In genomic region chr12:52903855-52904508, GRCh38 we compare ENCODE assay signal across 1 cellular context.
TF ChIP-seq lines count a peak whose summit lies in the region.

No MANE protein-coding gene starts in this region.

TF ChIP-seq in HepG2, 621 proteins besides CTCF, POLR2A, EP300 and RAD21 (continues in another document):
- TF ChIP-seq ZNF205 (CRISPR knock-in tag; IDR thresholded peaks at IDR 0.05): no peak
- TF ChIP-seq ZNF784 (CRISPR knock-in tag; IDR thresholded peaks at IDR 0.05; ENCODE audit: borderline replicate concordance): no peak
- TF ChIP-seq POGK (CRISPR knock-in tag; conservative IDR thresholded peaks at IDR 0.05): no peak
- peak; percentile 40; the same call in 1 of the 2 replicates for TF ChIP-seq AFF4 (CRISPR knock-in tag; IDR thresholded peaks at IDR 0.05)
- TF ChIP-seq SKI (IDR thresholded peaks at IDR 0.05; ENCODE audit: partially characterized antibody): peak; percentile 20
- TF ChIP-seq ZNF749 (CRISPR knock-in tag; IDR thresholded peaks at IDR 0.05; ENCODE audit: borderline replicate concordance): 0 out of 2 replicates have a peak, but pooled peaks have one; percentile 11
- no peak for TF ChIP-seq ATF7-NPFF (CRISPR knock-in tag; IDR thresholded peaks at IDR 0.05; ENCODE audit: low read depth)
- TF ChIP-seq GFI1 (CRISPR knock-in tag; IDR thresholded peaks at IDR 0.05; ENCODE audit: borderline replicate concordance): peak; percentile 22; the same call in 1 of the 2 replicates
- TF ChIP-seq, protein P1, sequence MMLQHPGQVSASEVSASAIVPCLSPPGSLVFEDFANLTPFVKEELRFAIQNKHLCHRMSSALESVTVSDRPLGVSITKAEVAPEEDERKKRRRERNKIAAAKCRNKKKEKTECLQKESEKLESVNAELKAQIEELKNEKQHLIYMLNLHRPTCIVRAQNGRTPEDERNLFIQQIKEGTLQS (CRISPR knock-in tag; IDR thresholded peaks at IDR 0.05): peak; percentile 98
- TF ChIP-seq ZNF263 (CRISPR knock-in tag; IDR thresholded peaks at IDR 0.05): 0 out of 2 replicates have a peak, but pooled peaks have one; percentile 3
- no peak for TF ChIP-seq XBP1 (CRISPR knock-in tag; IDR thresholded peaks at IDR 0.05)
- TF ChIP-seq SP1 (IDR thresholded peaks at IDR 0.05): no peak
- TF ChIP-seq SP1 (CRISPR knock-in tag; IDR thresholded peaks at IDR 0.05): peak; percentile 51; the same call in 1 of the 2 replicates
- 0 out of 2 replicates have a peak, but pooled peaks have one; percentile 50 for TF ChIP-seq BRCA1 (CRISPR knock-in tag; IDR thresholded peaks at IDR 0.05)
- peak; percentile 17; the same call in 1 of the 2 replicates for TF ChIP-seq ZNF580 (CRISPR knock-in tag; IDR thresholded peaks at IDR 0.05; ENCODE audit: borderline replicate concordance, low read depth)
- TF ChIP-seq ZSCAN29 (CRISPR knock-in tag; conservative IDR thresholded peaks at IDR 0.05): no peak
- TF ChIP-seq TBP (CRISPR knock-in tag; IDR thresholded peaks at IDR 0.05): no peak
- TF ChIP-seq NR2F1 (CRISPR knock-in tag; IDR thresholded peaks at IDR 0.05): peak; percentile 61 to 66; a peak in 3 of 4 replicates
- peak; percentile 77 for TF ChIP-seq ZFX (CRISPR knock-in tag; IDR thresholded peaks at IDR 0.05; ENCODE audit: low read depth)
- TF ChIP-seq ZNF17 (CRISPR knock-in tag; IDR thresholded peaks at IDR 0.05): 0 out of 2 replicates have a peak, but pooled peaks have one; percentile 51
- 0 out of 2 replicates have a peak, but pooled peaks have one; percentile 35 for TF ChIP-seq DRAP1 (CRISPR knock-in tag; IDR thresholded peaks at IDR 0.05)
- TF ChIP-seq, protein P2, sequence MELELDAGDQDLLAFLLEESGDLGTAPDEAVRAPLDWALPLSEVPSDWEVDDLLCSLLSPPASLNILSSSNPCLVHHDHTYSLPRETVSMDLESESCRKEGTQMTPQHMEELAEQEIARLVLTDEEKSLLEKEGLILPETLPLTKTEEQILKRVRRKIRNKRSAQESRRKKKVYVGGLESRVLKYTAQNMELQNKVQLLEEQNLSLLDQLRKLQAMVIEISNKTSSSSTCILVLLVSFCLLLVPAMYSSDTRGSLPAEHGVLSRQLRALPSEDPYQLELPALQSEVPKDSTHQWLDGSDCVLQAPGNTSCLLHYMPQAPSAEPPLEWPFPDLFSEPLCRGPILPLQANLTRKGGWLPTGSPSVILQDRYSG (CRISPR knock-in tag; IDR thresholded peaks at IDR 0.05): 0 out of 2 replicates have a peak, but pooled peaks have one; percentile 44
- no peak for TF ChIP-seq ZNF615 (CRISPR knock-in tag; IDR thresholded peaks at IDR 0.05; ENCODE audit: borderline replicate concordance)
- TF ChIP-seq RFXAP (CRISPR knock-in tag; IDR thresholded peaks at IDR 0.05; ENCODE audit: borderline replicate concordance): no peak
- TF ChIP-seq ZNF740 (CRISPR knock-in tag; IDR thresholded peaks at IDR 0.05): peak; percentile 65; the same call in 1 of the 2 replicates
- no peak for TF ChIP-seq ZNF274 (CRISPR knock-in tag; IDR thresholded peaks at IDR 0.05)
- no peak for TF ChIP-seq ZNF496 (CRISPR knock-in tag; IDR thresholded peaks at IDR 0.05; ENCODE audit: insufficient replicate concordance)
- TF ChIP-seq POLR2G (IDR thresholded peaks at IDR 0.05; ENCODE audit: low read depth, low read length): 0 out of 2 replicates have a peak, but pooled peaks have one; percentile 14
- TF ChIP-seq NFAT5 (CRISPR knock-in tag; IDR thresholded peaks at IDR 0.05): no peak
- 0 out of 2 replicates have a peak, but pooled peaks have one; percentile 20 for TF ChIP-seq GATAD2A (CRISPR knock-in tag; IDR thresholded peaks at IDR 0.05)
- peak; percentile 65 for TF ChIP-seq RXRB (CRISPR knock-in tag; IDR thresholded peaks at IDR 0.05; ENCODE audit: borderline replicate concordance)
- TF ChIP-seq HDAC1 (CRISPR knock-in tag; IDR thresholded peaks at IDR 0.05): 0 out of 2 replicates have a peak, but pooled peaks have one; percentile 31
- TF ChIP-seq, protein P3, sequence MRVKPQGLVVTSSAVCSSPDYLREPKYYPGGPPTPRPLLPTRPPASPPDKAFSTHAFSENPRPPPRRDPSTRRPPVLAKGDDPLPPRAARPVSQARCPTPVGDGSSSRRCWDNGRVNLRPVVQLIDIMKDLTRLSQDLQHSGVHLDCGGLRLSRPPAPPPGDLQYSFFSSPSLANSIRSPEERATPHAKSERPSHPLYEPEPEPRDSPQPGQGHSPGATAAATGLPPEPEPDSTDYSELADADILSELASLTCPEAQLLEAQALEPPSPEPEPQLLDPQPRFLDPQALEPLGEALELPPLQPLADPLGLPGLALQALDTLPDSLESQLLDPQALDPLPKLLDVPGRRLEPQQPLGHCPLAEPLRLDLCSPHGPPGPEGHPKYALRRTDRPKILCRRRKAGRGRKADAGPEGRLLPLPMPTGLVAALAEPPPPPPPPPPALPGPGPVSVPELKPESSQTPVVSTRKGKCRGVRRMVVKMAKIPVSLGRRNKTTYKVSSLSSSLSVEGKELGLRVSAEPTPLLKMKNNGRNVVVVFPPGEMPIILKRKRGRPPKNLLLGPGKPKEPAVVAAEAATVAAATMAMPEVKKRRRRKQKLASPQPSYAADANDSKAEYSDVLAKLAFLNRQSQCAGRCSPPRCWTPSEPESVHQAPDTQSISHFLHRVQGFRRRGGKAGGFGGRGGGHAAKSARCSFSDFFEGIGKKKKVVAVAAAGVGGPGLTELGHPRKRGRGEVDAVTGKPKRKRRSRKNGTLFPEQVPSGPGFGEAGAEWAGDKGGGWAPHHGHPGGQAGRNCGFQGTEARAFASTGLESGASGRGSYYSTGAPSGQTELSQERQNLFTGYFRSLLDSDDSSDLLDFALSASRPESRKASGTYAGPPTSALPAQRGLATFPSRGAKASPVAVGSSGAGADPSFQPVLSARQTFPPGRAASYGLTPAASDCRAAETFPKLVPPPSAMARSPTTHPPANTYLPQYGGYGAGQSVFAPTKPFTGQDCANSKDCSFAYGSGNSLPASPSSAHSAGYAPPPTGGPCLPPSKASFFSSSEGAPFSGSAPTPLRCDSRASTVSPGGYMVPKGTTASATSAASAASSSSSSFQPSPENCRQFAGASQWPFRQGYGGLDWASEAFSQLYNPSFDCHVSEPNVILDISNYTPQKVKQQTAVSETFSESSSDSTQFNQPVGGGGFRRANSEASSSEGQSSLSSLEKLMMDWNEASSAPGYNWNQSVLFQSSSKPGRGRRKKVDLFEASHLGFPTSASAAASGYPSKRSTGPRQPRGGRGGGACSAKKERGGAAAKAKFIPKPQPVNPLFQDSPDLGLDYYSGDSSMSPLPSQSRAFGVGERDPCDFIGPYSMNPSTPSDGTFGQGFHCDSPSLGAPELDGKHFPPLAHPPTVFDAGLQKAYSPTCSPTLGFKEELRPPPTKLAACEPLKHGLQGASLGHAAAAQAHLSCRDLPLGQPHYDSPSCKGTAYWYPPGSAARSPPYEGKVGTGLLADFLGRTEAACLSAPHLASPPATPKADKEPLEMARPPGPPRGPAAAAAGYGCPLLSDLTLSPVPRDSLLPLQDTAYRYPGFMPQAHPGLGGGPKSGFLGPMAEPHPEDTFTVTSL (CRISPR knock-in tag; IDR thresholded peaks at IDR 0.05; ENCODE audit: borderline replicate concordance): 0 out of 2 replicates have a peak, but pooled peaks have one; percentile 7
- peak; percentile 53; the same call in 1 of the 2 replicates for TF ChIP-seq TFDP2 (CRISPR knock-in tag; IDR thresholded peaks at IDR 0.05)
